ENCODE assay signal across 1 cellular context in genomic region chr6:43246301-43247114, GRCh38.
TF ChIP-seq lines count a peak whose summit lies in the region.

No MANE protein-coding gene starts in this region.

TF ChIP-seq in A549, 52 proteins besides CTCF, POLR2A, EP300 and RAD21 (continued from another document):
- no peak for TF ChIP-seq ZNF302 (CRISPR knock-in tag; IDR thresholded peaks at IDR 0.05)
- TF ChIP-seq ZFP36 (IDR thresholded peaks at IDR 0.05; ENCODE audit: borderline replicate concordance, partially characterized antibody), result no peak
- TF ChIP-seq USF2 (IDR thresholded peaks at IDR 0.05), result no peak
- TF ChIP-seq ELK1 (IDR thresholded peaks at IDR 0.05; ENCODE audit: low read depth, low read length), result no peak
- no peak for TF ChIP-seq FOXS1 (CRISPR knock-in tag; IDR thresholded peaks at IDR 0.05)
- no peak for TF ChIP-seq EHMT2 (IDR thresholded peaks at IDR 0.05; ENCODE audit: low read depth)
- TF ChIP-seq POLR2AphosphoS2 (conservative IDR thresholded peaks at IDR 0.05; ENCODE audit: low read length), result no peak
- TF ChIP-seq NFE2L2 (conservative IDR thresholded peaks at IDR 0.05; ENCODE audit: low read length), result no peak
